Comparison of ENCODE assay signal across 9 cellular contexts in the genomic region with DNA sequence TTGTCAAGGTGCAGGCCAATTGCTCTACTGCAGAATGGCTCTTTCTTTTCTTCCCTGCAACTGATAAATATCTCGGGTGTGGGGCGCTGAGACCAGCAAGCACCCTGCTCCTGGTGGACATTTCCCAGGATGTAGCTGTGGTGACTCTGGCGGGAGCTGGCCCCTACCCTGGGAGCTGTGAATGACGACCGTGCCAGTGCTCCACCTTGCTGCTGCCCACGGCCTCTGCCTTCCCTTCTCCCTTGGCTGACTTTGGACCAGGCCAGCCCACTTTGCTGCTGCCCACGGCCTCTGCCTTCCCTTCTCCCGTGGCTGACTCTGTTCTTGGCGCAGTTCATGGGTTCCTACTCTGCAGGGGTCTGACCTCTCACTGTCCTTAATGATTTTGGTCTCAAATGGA. TPM values are rescaled to one million over a fixed set of nuclear protein-coding genes. Genes with fewer than 3 reads are reported as not detected.
"Had no signal": no experiment of that assay in that cellular context is flagged by ENCODE, and none has a peak within 500 bp of the region (broad histone marks: within the 10 kb centered on the region; RNA-seq: fewer than 3 reads in every experiment).

No MANE protein-coding gene starts in this region.

- H2AFZ ChIP-seq: GM23248 had no signal

- H3K27ac ChIP-seq: GM23248, KMS-11 had no signal

- H3K9me3 ChIP-seq: HAP-1 had no signal

- H3K4me2 ChIP-seq: KMS-11 had no signal

- ATAC-seq: HCT116 had no signal

- H3K4me3 ChIP-seq: GM23248, HAP-1 had no signal

- H3K27ac Mint-ChIP-seq: IgD-negative memory B cell had no signal

- H3K4me1 Mint-ChIP-seq: IgD-negative memory B cell had no signal

- FAIRE-seq: H54, HTR-8/SVneo had no signal

- H3K4me1 ChIP-seq: HAP-1 had no signal

- H3K9ac ChIP-seq: GM23248, KMS-11 had no signal

- H3K36me3 ChIP-seq: HAP-1 had no signal

- DNase-seq: GM23248, GOT3, KBM-7 had no signal

- H3K4me3 Mint-ChIP-seq: IgD-negative memory B cell had no signal

RNA-seq across cellular contexts. Expression of gene CARD14, which starts 16.1 kb away (rescaled TPM):
- total RNA-seq: GM23248 had no signal
- polyA plus RNA-seq: IgD-negative memory B cell had no signal
